Comparison of ENCODE assay signal across 8 cellular contexts in genomic region chr21:17513214-17514123, GRCh38. TPM values are rescaled to one million over a fixed set of nuclear protein-coding genes. Genes with fewer than 3 reads are reported as not detected.
DNase-seq lines count a peak whose midpoint lies in the region; ATAC-seq and TF ChIP-seq lines count a peak whose summit lies in the region.

No MANE protein-coding gene starts in this region.

- ATAC-seq in GM21526 (IDR thresholded peaks at IDR 0.05; ENCODE audit: low FRiP score, unreplicated experiment) (peak; percentile 31), lung (ENCODE audit: insufficient read depth, low FRiP score) (peak; percentile 25)

- TF ChIP-seq CTCF in Caco-2 (IDR thresholded peaks at IDR 0.05; ENCODE audit: insufficient read depth in 1 of 2, low read depth in 1 of 2, low read length in 1 of 2, severe bottlenecking in 1 of 2, unreplicated experiment in 1 of 2) = no peak
- TF ChIP-seq CTCF in lung (IDR thresholded peaks at IDR 0.05; ENCODE audit: control extremely low read depth, extremely low read depth) = no peak

- peak overlapping the region; percentile 87 for H3K4me3 Mint-ChIP-seq in Caco-2 (ENCODE audit: unreplicated experiment)

- peaks cover 42% of the 10 kb centered on the region for H3K36me3 Mint-ChIP-seq in Caco-2 (ENCODE audit: insufficient read depth, unreplicated experiment)

- H3K36me3 ChIP-seq in Caco-2 (ENCODE audit: control insufficient read depth, insufficient read depth, low read length) (0 out of 2 replicates have a peak, but pooled peaks cover 1% of the 10 kb centered on the region), ectodermal cell (ENCODE audit: control insufficient read depth, insufficient read depth, low read length) (no peaks in the 10 kb centered on the region), lung (ENCODE audit: control insufficient read depth in 2 of 2, insufficient read depth in 2 of 2, low read length in 2 of 2) (no peaks in the 10 kb centered on the region)

- peak overlapping the region; percentile 89 for H3K27ac Mint-ChIP-seq in Caco-2 (ENCODE audit: unreplicated experiment)

- 0% methylated on average over 69 of the region's 69 CpGs for WGBS in ectodermal cell, 2 experiments
- WGBS in lung, 2 donors = 1 to 2% methylated on average over 57 to 69 of the region's 69 CpGs

- POLR2A ChIA-PET in Caco-2 (lab: Charles Lee) = interaction anchor here (0.5 to 0.9 kb wide), 3 partner anchors 11 to 31 kb away, joined by 4 to 13 read pairs (median 4); no protein-coding TSS in a partner anchor

- H3K4me1 Mint-ChIP-seq in Caco-2 (ENCODE audit: low read depth, unreplicated experiment) = peaks cover 40% of the 10 kb centered on the region

- no peaks in the 10 kb centered on the region for H3K27me3 Mint-ChIP-seq in Caco-2 (ENCODE audit: insufficient read depth, unreplicated experiment)

- H3K9me3 ChIP-seq in Caco-2 (no peaks in the 10 kb centered on the region), ectodermal cell (ENCODE audit: control insufficient read depth, low read length) (no peaks in the 10 kb centered on the region), lung (ENCODE audit: control insufficient read depth in 2 of 2, insufficient read depth in 1 of 2, low read length in 1 of 2) (no peaks in the 10 kb centered on the region)

- no TSS peak for BruUV-seq in Caco-2 (replicated peaks; lab: Mats Ljungman, UMichigan)

- peak overlapping the region; percentile 92 for H3K4me3 ChIP-seq in Caco-2 (ENCODE audit: low read depth, low read length)
- H3K4me3 ChIP-seq in Jurkat, Clone E6-1 (ENCODE audit: low read length) = peak overlapping the region; percentile 70
- peak overlapping the region; percentile 96 for H3K4me3 ChIP-seq in ectodermal cell (ENCODE audit: insufficient read depth, low read depth, low read length)
- peak overlapping the region; percentile 44 for H3K4me3 ChIP-seq in lung

- H3K4me1 ChIP-seq in Caco-2 = peaks cover 16% of the 10 kb centered on the region
- peaks cover 4% of the 10 kb centered on the region for H3K4me1 ChIP-seq in ectodermal cell (ENCODE audit: control insufficient read depth, insufficient read depth, low read length)
- peaks cover 3 to 10% of the 10 kb centered on the region in 2 donors for H3K4me1 ChIP-seq in lung (ENCODE audit: control insufficient read depth in 2 of 2, insufficient read depth in 2 of 2, low read length in 2 of 2)

- no peaks in the 10 kb centered on the region for H3K27me3 ChIP-seq in Caco-2 (replicated peaks; ENCODE audit: control insufficient read depth, insufficient read depth, low read length)
- H3K27me3 ChIP-seq in ectodermal cell (ENCODE audit: control insufficient read depth, insufficient read depth, low read length, poor library complexity, severe bottlenecking) = no peaks in the 10 kb centered on the region
- H3K27me3 ChIP-seq in lung (ENCODE audit: control insufficient read depth, insufficient read depth) = no peaks in the 10 kb centered on the region

- DNase-seq in Caco-2 (peak; percentile 46 to 51), lung (ENCODE audit: low spot score) (peak; percentile 35), DMS114 treated with DMSO at 0.1 percent for 48 hours (lab: John Stamatoyannopoulos, UW; ENCODE audit: unreplicated experiment) (no peak)
- DNase-seq in Jurkat, Clone E6-1 (ENCODE audit: low read depth, low spot score) = peak; percentile 11
- peak; percentile 14 to 15 for DNase-seq in activated CD4-positive, alpha-beta T cell treated with anti-CD3 and anti-CD28 coated beads for 4 hours
- peak; percentile 7 for DNase-seq in stimulated activated naive CD4-positive, alpha-beta T cell treated with Interleukin-2 at 50 U/mL for 16 hours (lab: John Stamatoyannopoulos, UW)

- no peaks in the 10 kb centered on the region for H3K9me3 Mint-ChIP-seq in Caco-2 (ENCODE audit: unreplicated experiment)

- CTCF ChIA-PET in Caco-2 (lab: Charles Lee) = interaction anchor here (0.6 to 1.4 kb wide), 4 partner anchors 9 to 126 kb away, joined by 3 to 8 read pairs (median 6); no protein-coding TSS in a partner anchor

- H3K27ac ChIP-seq in ectodermal cell (ENCODE audit: insufficient read depth, low read depth, low read length, poor library complexity, severe bottlenecking) (peak overlapping the region; percentile 82), lung (ENCODE audit: low read depth in 1 of 2, low read length in 1 of 2) (peak overlapping the region; percentile 94)

- intact Hi-C loops in Caco-2 (cut with micrococcal nuclease; ENCODE audit: unreplicated experiment) = loop anchor here (1.0 to 2.0 kb wide), 3 partner anchors 10 to 127 kb away; no protein-coding TSS in a partner anchor

RNA-seq across cellular contexts. Expression of gene CXADR, which starts 0.6 kb away (rescaled TPM):
- total RNA-seq in Caco-2 (2022) (98.6 and 102 TPM in 2 replicates), lung (10 to 100 TPM; 25.2 to 40.2 TPM)
- 4.5 TPM for polyA plus RNA-seq in Jurkat, Clone E6-1 (2012; ENCODE audit: insufficient read depth, insufficient read length)
- 139 TPM for polyA plus RNA-seq in ectodermal cell (2013, experiment 1 of 4)
- 166 TPM for polyA plus RNA-seq in ectodermal cell (2013, experiment 2 of 4)
- 112 TPM for polyA plus RNA-seq in ectodermal cell (2013, experiment 3 of 4)
- 131 TPM for polyA plus RNA-seq in ectodermal cell (2013, experiment 4 of 4)
- polyA plus RNA-seq in lung = 10 to 100 TPM in 1 of 2 donors, 1 to 10 TPM in 1; 6.3 to 12.4 TPM

Comparison
In these comparisons a context has a peak if more than half of its experiments do, and no peak if none do; other contexts are left out.
1. H3K4me3 ChIP-seq: peak in every context shown above with its lines; median percentile 96 in ectodermal cell; 92 in Caco-2; 70 in Jurkat, Clone E6-1; 44 in lung.